11 cellular contexts compared by ENCODE assay signal in genomic region chr1:27564264-27564579, GRCh38. TPM values are rescaled to one million over a fixed set of nuclear protein-coding genes. Genes with fewer than 3 reads are reported as not detected.
DNase-seq lines count a peak whose midpoint lies in the region; ATAC-seq and TF ChIP-seq lines count a peak whose summit lies in the region.
"Had no signal": no experiment of that assay in that cellular context is flagged by ENCODE, and none has a peak within 500 bp of the region (broad histone marks: within the 10 kb centered on the region; RNA-seq: fewer than 3 reads in every experiment).

No MANE protein-coding gene starts in this region.

- H3K9me3 ChIP-seq in muscle layer of colon (ENCODE audit: low read length): no peaks in the 10 kb centered on the region
- no peaks in the 10 kb centered on the region for H3K9me3 ChIP-seq in effector memory CD4-positive, alpha-beta T cell (ENCODE audit: control insufficient read depth, low read length)

- no peaks in the 10 kb centered on the region for H3K27me3 ChIP-seq in muscle layer of colon (ENCODE audit: control insufficient read depth in 1 of 2, insufficient read depth in 2 of 2, low read length in 2 of 2)
- H3K27me3 ChIP-seq in effector memory CD4-positive, alpha-beta T cell (replicated peaks; ENCODE audit: control insufficient read depth, insufficient read depth, low read length, poor library complexity, severe bottlenecking): no peaks in the 10 kb centered on the region

- H3K27me3 Mint-ChIP-seq in T-helper 2 cell treated with Interferon-gamma antibody and Interleukin-4, amounts not matched to agents 5 μg/mL and 100 μg/mL, for 36 hours (ENCODE audit: low read depth): no peaks in the 10 kb centered on the region
- H3K27me3 Mint-ChIP-seq in chondrocyte (ENCODE audit: low read depth): no peaks in the 10 kb centered on the region
- H3K27me3 Mint-ChIP-seq in type B pancreatic cell: no peaks in the 10 kb centered on the region

- peak overlapping the region; percentile 8 for H3K9ac ChIP-seq in muscle layer of colon (ENCODE audit: low read length)

- no peak overlapping the region for H3K4me3 Mint-ChIP-seq in T-helper 2 cell treated with Interferon-gamma antibody and Interleukin-4, amounts not matched to agents 5 μg/mL and 100 μg/mL, for 36 hours
- H3K4me3 Mint-ChIP-seq in chondrocyte (ENCODE audit: unreplicated experiment) (peak overlapping the region; percentile 25), type B pancreatic cell (peak overlapping the region; percentile 64)
- H3K4me3 Mint-ChIP-seq: activated T-helper 1 cell treated with anti-CD3 and anti-CD28 coated beads, Interleukin-12 subunit alpha, Interleukin-12 subunit beta, Interleukin-2, Interleukin-4 antibody, amounts not matched to agents 30 ng/mL and 10 ng/mL and 1 ng/mL, durations not matched to agents 14 hours and 24 hours and 36 hours had no signal

- ATAC-seq in HG02610 (IDR thresholded peaks at IDR 0.05; ENCODE audit: unreplicated experiment): no peak

- H3K4me1 ChIP-seq in muscle layer of colon (ENCODE audit: insufficient read depth, low read length): peaks cover 97% of the 10 kb centered on the region
- peaks cover 15% of the 10 kb centered on the region for H3K4me1 ChIP-seq in effector memory CD4-positive, alpha-beta T cell (ENCODE audit: control insufficient read depth, insufficient read depth, low read length, poor library complexity, severe bottlenecking)

- peaks cover 20% of the 10 kb centered on the region for H3K4me1 Mint-ChIP-seq in T-helper 2 cell treated with Interferon-gamma antibody and Interleukin-4, amounts not matched to agents 5 μg/mL and 100 μg/mL, for 36 hours (ENCODE audit: low read depth)
- H3K4me1 Mint-ChIP-seq in chondrocyte (ENCODE audit: low read depth) (peaks cover 96% of the 10 kb centered on the region), type B pancreatic cell (ENCODE audit: unreplicated experiment) (peaks cover 87% of the 10 kb centered on the region)

- no peaks in the 10 kb centered on the region for H3K36me3 ChIP-seq in muscle layer of colon (ENCODE audit: insufficient read depth, low read length)
- H3K36me3 ChIP-seq in effector memory CD4-positive, alpha-beta T cell (ENCODE audit: control insufficient read depth, insufficient read depth, low read length): no peaks in the 10 kb centered on the region

- peak overlapping the region; percentile 35 for H3K27ac Mint-ChIP-seq in T-helper 2 cell treated with Interferon-gamma antibody and Interleukin-4, amounts not matched to agents 5 μg/mL and 100 μg/mL, for 36 hours
- H3K27ac Mint-ChIP-seq in chondrocyte (ENCODE audit: unreplicated experiment) (peak overlapping the region; percentile 86), type B pancreatic cell (peak overlapping the region; percentile 87)
- H3K27ac Mint-ChIP-seq: activated T-helper 1 cell treated with anti-CD3 and anti-CD28 coated beads, Interleukin-12 subunit alpha, Interleukin-12 subunit beta, Interleukin-2, Interleukin-4 antibody, amounts not matched to agents 30 ng/mL and 10 ng/mL and 1 ng/mL, durations not matched to agents 14 hours and 24 hours and 36 hours had no signal

- no peaks in the 10 kb centered on the region for H3K9me3 Mint-ChIP-seq in T-helper 2 cell treated with Interferon-gamma antibody and Interleukin-4, amounts not matched to agents 5 μg/mL and 100 μg/mL, for 36 hours
- H3K9me3 Mint-ChIP-seq in chondrocyte (ENCODE audit: low read depth) (no peaks in the 10 kb centered on the region), type B pancreatic cell (no peaks in the 10 kb centered on the region)
- H3K9me3 Mint-ChIP-seq: activated T-helper 1 cell treated with anti-CD3 and anti-CD28 coated beads, Interleukin-12 subunit alpha, Interleukin-12 subunit beta, Interleukin-2, Interleukin-4 antibody, amounts not matched to agents 30 ng/mL and 10 ng/mL and 1 ng/mL, durations not matched to agents 14 hours and 24 hours and 36 hours had no signal

- peak overlapping the region; percentile 94 for H3K27ac ChIP-seq in muscle layer of colon (ENCODE audit: low read depth, low read length)
- H3K27ac ChIP-seq in effector memory CD4-positive, alpha-beta T cell (ENCODE audit: insufficient read depth, low read length, poor library complexity, severe bottlenecking): no peak overlapping the region

- H3K4me3 ChIP-seq in muscle layer of colon (ENCODE audit: low read depth in 1 of 2, low read length in 2 of 2): peak overlapping the region in 1 of 2 donors; percentile 8
- no peak overlapping the region for H3K4me3 ChIP-seq in effector memory CD4-positive, alpha-beta T cell (ENCODE audit: insufficient read depth, low read depth, low read length, poor library complexity, severe bottlenecking)

- no peaks in the 10 kb centered on the region for H3K36me3 Mint-ChIP-seq in T-helper 2 cell treated with Interferon-gamma antibody and Interleukin-4, amounts not matched to agents 5 μg/mL and 100 μg/mL, for 36 hours (ENCODE audit: low read depth)
- H3K36me3 Mint-ChIP-seq in chondrocyte (ENCODE audit: low read depth) (no peaks in the 10 kb centered on the region), type B pancreatic cell (no peaks in the 10 kb centered on the region)

- no peak for TF ChIP-seq CTCF in chondrocyte (IDR thresholded peaks at IDR 0.05)
- TF ChIP-seq CTCF in type B pancreatic cell (conservative IDR thresholded peaks at IDR 0.05): no peak

- DNase-seq in T-helper 2 cell treated with Interferon-gamma antibody and Interleukin-4, amounts not matched to agents 5 μg/mL and 100 μg/mL, for 36 hours (ENCODE audit: low spot score): no peak
- no peak for DNase-seq in T-helper 2 cell
- DNase-seq in chondrocyte (ENCODE audit: low spot score): no peak
- DNase-seq in type B pancreatic cell (ENCODE audit: extremely low spot score, unreplicated experiment): no peak
- DNase-seq in effector memory CD4-positive, alpha-beta T cell: no peak
- DNase-seq in DMS114 treated with DMSO at 0.1 percent for 48 hours (lab: John Stamatoyannopoulos, UW; ENCODE audit: unreplicated experiment): no peak
- DNase-seq: NCI-H187 treated with DMSO at 0.1 percent for 48 hours, T-helper 1 cell had no signal

RNA-seq across cellular contexts. Expression of gene AHDC1, which starts 39.7 kb away (rescaled TPM):
- total RNA-seq in chondrocyte (61.6 to 86.7 TPM (median 61.8 TPM) in 3 replicates), type B pancreatic cell (ENCODE audit: low replicate concordance) (49.3 and 61.0 TPM in 2 replicates)

Comparison
In these comparisons a context has a peak if more than half of its experiments do, and no peak if none do; other contexts are left out.
1. H3K27ac Mint-ChIP-seq: peak in every context shown above with its lines; median percentile 87 in type B pancreatic cell; 86 in chondrocyte; 35 in T-helper 2 cell treated with Interferon-gamma antibody and Interleukin-4, amounts not matched to agents 5 μg/mL and 100 μg/mL, for 36 hours.